Comparison of ENCODE assay signal across 11 cellular contexts in genomic region chr18:2969695-2970094, GRCh38. TPM values are rescaled to one million over a fixed set of nuclear protein-coding genes. Genes with fewer than 3 reads are reported as not detected.
DNase-seq lines count a peak whose midpoint lies in the region; ATAC-seq lines count a peak whose summit lies in the region.
"Had no signal": no experiment of that assay in that cellular context is flagged by ENCODE, and none has a peak within 500 bp of the region (broad histone marks: within the 10 kb centered on the region; RNA-seq: fewer than 3 reads in every experiment).

No MANE protein-coding gene starts in this region.

- POLR2A ChIA-PET in activated CD4-positive, alpha-beta T cell treated with anti-CD3 and anti-CD28 coated beads for 36 hours (lab: Charles Lee), result interaction anchor here (1.0 to 2.6 kb wide), 2 partner anchors 9 to 10 kb away, joined by 3 to 15 read pairs; no protein-coding TSS in a partner anchor

- peak overlapping the region; percentile 98 for H3K27ac Mint-ChIP-seq in activated CD4-positive, alpha-beta T cell treated with anti-CD3 and anti-CD28 coated beads for 36 hours
- H3K27ac Mint-ChIP-seq in T-helper 17 cell, result peak overlapping the region; percentile 99
- H3K27ac Mint-ChIP-seq in effector memory CD8-positive, alpha-beta T cell, result peak overlapping the region; percentile 93 to 99
- H3K27ac Mint-ChIP-seq in stimulated activated naive CD8-positive, alpha-beta T cell treated with anti-CD3 and anti-CD28 coated beads, Interleukin-15, amount 100 ng/mL, for 72 hours, result peak overlapping the region; percentile 79 to 80

- no peaks in the 10 kb centered on the region for H3K9me3 ChIP-seq in T-helper 17 cell (ENCODE audit: control insufficient read depth, low read length, poor library complexity, severe bottlenecking)

- ATAC-seq in activated CD4-positive, alpha-beta T cell treated with anti-CD3 and anti-CD28 coated beads for 36 hours, result no peak
- no peak for ATAC-seq in T-helper 17 cell
- no peak for ATAC-seq in effector memory CD8-positive, alpha-beta T cell (replicated peaks)
- no peak for ATAC-seq in stimulated activated naive CD8-positive, alpha-beta T cell treated with anti-CD3 and anti-CD28 coated beads, Interleukin-15, amount 100 ng/mL, for 72 hours
- no peak for ATAC-seq in GM19467 (IDR thresholded peaks at IDR 0.05; ENCODE audit: unreplicated experiment)
- ATAC-seq: SK-N-SH treated with all-trans-retinoic acid at 6 μM for 48 hours had no signal

- peaks cover 94% of the 10 kb centered on the region for H3K4me1 Mint-ChIP-seq in activated CD4-positive, alpha-beta T cell treated with anti-CD3 and anti-CD28 coated beads for 36 hours
- H3K4me1 Mint-ChIP-seq in T-helper 17 cell, result peaks cover 75% of the 10 kb centered on the region
- H3K4me1 Mint-ChIP-seq in effector memory CD8-positive, alpha-beta T cell (ENCODE audit: low read depth in 2 of 2), result peaks cover 67 to 83% of the 10 kb centered on the region in 2 donors
- peaks cover 95% of the 10 kb centered on the region for H3K4me1 Mint-ChIP-seq in stimulated activated naive CD8-positive, alpha-beta T cell treated with anti-CD3 and anti-CD28 coated beads, Interleukin-15, amount 100 ng/mL, for 72 hours

- intact Hi-C loops in activated CD4-positive, alpha-beta T cell treated with anti-CD3 and anti-CD28 coated beads for 36 hours (cut with DNase I, micrococcal nuclease), result loop anchor here in 1 of 2 experiments (1.0 to 2.0 kb wide), 2 partner anchors 9 to 13 kb away; no protein-coding TSS in a partner anchor

- no peaks in the 10 kb centered on the region for H3K9me3 Mint-ChIP-seq in activated CD4-positive, alpha-beta T cell treated with anti-CD3 and anti-CD28 coated beads for 36 hours (ENCODE audit: low read depth)
- no peaks in the 10 kb centered on the region for H3K9me3 Mint-ChIP-seq in effector memory CD8-positive, alpha-beta T cell
- H3K9me3 Mint-ChIP-seq in stimulated activated naive CD8-positive, alpha-beta T cell treated with anti-CD3 and anti-CD28 coated beads, Interleukin-15, amount 100 ng/mL, for 72 hours, result no peaks in the 10 kb centered on the region

- CTCF ChIA-PET in activated CD4-positive, alpha-beta T cell treated with anti-CD3 and anti-CD28 coated beads for 36 hours (lab: Charles Lee), result interaction anchor here (1.1 to 8.0 kb wide), 6 partner anchors 9 to 277 kb away, joined by 3 to 78 read pairs (median 26); no protein-coding TSS in a partner anchor

- H3K4me3 Mint-ChIP-seq in activated CD4-positive, alpha-beta T cell treated with anti-CD3 and anti-CD28 coated beads for 36 hours, result peak overlapping the region; percentile 81
- peak overlapping the region; percentile 91 for H3K4me3 Mint-ChIP-seq in T-helper 17 cell
- H3K4me3 Mint-ChIP-seq in effector memory CD8-positive, alpha-beta T cell, result peak overlapping the region; percentile 75 to 88
- peak overlapping the region; percentile 40 to 84 for H3K4me3 Mint-ChIP-seq in stimulated activated naive CD8-positive, alpha-beta T cell treated with anti-CD3 and anti-CD28 coated beads, Interleukin-15, amount 100 ng/mL, for 72 hours

- no peaks in the 10 kb centered on the region for H3K27me3 Mint-ChIP-seq in activated CD4-positive, alpha-beta T cell treated with anti-CD3 and anti-CD28 coated beads for 36 hours
- H3K27me3 Mint-ChIP-seq in T-helper 17 cell, result no peaks in the 10 kb centered on the region
- H3K27me3 Mint-ChIP-seq in effector memory CD8-positive, alpha-beta T cell, result no peaks in the 10 kb centered on the region
- H3K27me3 Mint-ChIP-seq in stimulated activated naive CD8-positive, alpha-beta T cell treated with anti-CD3 and anti-CD28 coated beads, Interleukin-15, amount 100 ng/mL, for 72 hours, result no peaks in the 10 kb centered on the region

- H3K36me3 Mint-ChIP-seq in activated CD4-positive, alpha-beta T cell treated with anti-CD3 and anti-CD28 coated beads for 36 hours (ENCODE audit: low read depth), result peaks cover 68% of the 10 kb centered on the region
- H3K36me3 Mint-ChIP-seq in T-helper 17 cell (ENCODE audit: low read depth), result peaks cover 7% of the 10 kb centered on the region
- peaks cover 37% of the 10 kb centered on the region for H3K36me3 Mint-ChIP-seq in effector memory CD8-positive, alpha-beta T cell (ENCODE audit: insufficient read depth)

- DNase-seq in activated CD4-positive, alpha-beta T cell treated with anti-CD3 and anti-CD28 coated beads for 36 hours, result no peak
- DNase-seq in activated CD4-positive, alpha-beta T cell treated with anti-CD3 and anti-CD28 coated beads, Interleukin-2, amount 50 U/mL, for 48 hours, result no peak
- DNase-seq in T-helper 17 cell, result no peak
- DNase-seq in effector memory CD8-positive, alpha-beta T cell, result no peak
- DNase-seq in stimulated activated naive CD8-positive, alpha-beta T cell treated with anti-CD3 and anti-CD28 coated beads, Interleukin-15, amount 100 ng/mL, for 72 hours, result no peak
- DNase-seq in effector CD8-positive, alpha-beta T cell (lab: John Stamatoyannopoulos, UW), result no peak
- DNase-seq in NCI-H446 treated with DMSO at 0.1 percent for 48 hours (lab: John Stamatoyannopoulos, UW), result no peak
- DNase-seq: 8988T, amygdala had no signal

RNA-seq across cellular contexts. Expression of gene LPIN2, which starts 43.2 kb away (rescaled TPM):
- 10 to 100 TPM; 82.6 to 95.3 TPM for total RNA-seq in activated CD4-positive, alpha-beta T cell treated with anti-CD3 and anti-CD28 coated beads for 36 hours
- total RNA-seq in T-helper 17 cell, result 10 to 100 TPM; 75.8 to 84.8 TPM
